ENCODE assay signal across 12 cellular contexts in genomic region chr3:196440041-196440537, GRCh38. TPM values are rescaled to one million over a fixed set of nuclear protein-coding genes. Genes with fewer than 3 reads are reported as not detected.
DNase-seq lines count a peak whose midpoint lies in the region; ATAC-seq, FAIRE-seq and TF ChIP-seq lines count a peak whose summit lies in the region.
"Had no signal": no experiment of that assay in that cellular context is flagged by ENCODE, and none has a peak within 500 bp of the region (broad histone marks: within the 10 kb centered on the region; RNA-seq: fewer than 3 reads in every experiment).

No MANE protein-coding gene starts in this region.

- peak; percentile 65 for DNase-seq in AG09319 (ENCODE audit: extremely low read depth, low read depth)
- DNase-seq in RCC 7860 (ENCODE audit: low spot score) = no peak
- no peak for DNase-seq in NCI-H1417 treated with DMSO at 0.1 percent for 48 hours (lab: John Stamatoyannopoulos, UW)
- no peak for DNase-seq in uterus
- DNase-seq: activated naive CD8-positive, alpha-beta T cell treated with anti-CD3 and anti-CD28 coated beads, Interleukin-2, amount 10 ng/mL, durations not matched to agents 7 days and 5 days; islet precursor cell; NCI-H2227 treated with DMSO at 0.1 percent for 48 hours had no signal

- no peak for TF ChIP-seq EP300 in gastroesophageal sphincter (IDR thresholded peaks at IDR 0.05)

- no peak for FAIRE-seq in RCC 7860 (lab: Jason Lieb, UNC)

- H3K27ac ChIP-seq in gastroesophageal sphincter (no peak overlapping the region), uterus (no peak overlapping the region)
- H3K27ac ChIP-seq: SJSA1 had no signal

- ATAC-seq in GM19351 (IDR thresholded peaks at IDR 0.05; ENCODE audit: unreplicated experiment) = peak; percentile 63
- peak; percentile 54 for ATAC-seq in HG03571 (IDR thresholded peaks at IDR 0.05; ENCODE audit: unreplicated experiment)
- peak; percentile 70 for ATAC-seq in gastroesophageal sphincter
- ATAC-seq in HG02840 (IDR thresholded peaks at IDR 0.05; ENCODE audit: low FRiP score, unreplicated experiment) = no peak

- TF ChIP-seq POLR2A in gastroesophageal sphincter (IDR thresholded peaks at IDR 0.05) = no peak
- TF ChIP-seq POLR2A in uterus (IDR thresholded peaks at IDR 0.05) = no peak

- H3K4me1 ChIP-seq in gastroesophageal sphincter (no peaks in the 10 kb centered on the region), uterus (no peaks in the 10 kb centered on the region)

- H3K36me3 ChIP-seq in gastroesophageal sphincter (no peaks in the 10 kb centered on the region), uterus (no peaks in the 10 kb centered on the region)
- H3K36me3 ChIP-seq: SJSA1 had no signal

- H3K9me3 ChIP-seq in gastroesophageal sphincter = no peaks in the 10 kb centered on the region
- H3K9me3 ChIP-seq in uterus = no peaks in the 10 kb centered on the region
- H3K9me3 ChIP-seq: SJSA1 had no signal

- intact Hi-C loops in uterus (cut with DNase I; ENCODE audit: low total_unique reads) = no loop called here

- no peak for TF ChIP-seq CTCF in AG09319 (IDR thresholded peaks at IDR 0.05; ENCODE audit: low read depth, low read length)
- TF ChIP-seq CTCF in gastroesophageal sphincter (IDR thresholded peaks at IDR 0.05) = no peak
- no peak for TF ChIP-seq CTCF in uterus (IDR thresholded peaks at IDR 0.05)

- 50 to 68% methylated on average over 1 to 6 of the region's 6 CpGs for WGBS in gastroesophageal sphincter (ENCODE audit: low coverage in 1 of 2), 2 donors

- H3K27me3 ChIP-seq in gastroesophageal sphincter (no peaks in the 10 kb centered on the region), uterus (no peaks in the 10 kb centered on the region)
- H3K27me3 ChIP-seq: SJSA1 had no signal

- H3K4me3 ChIP-seq in gastroesophageal sphincter (no peak overlapping the region), uterus (no peak overlapping the region)
- H3K4me3 ChIP-seq: SJSA1 had no signal

RNA-seq across cellular contexts. Expression of gene UBXN7, which starts 7.9 kb away (rescaled TPM):
- 10 to 100 TPM; 17.1 to 24.1 (median 22.0) TPM for total RNA-seq in gastroesophageal sphincter
- total RNA-seq in uterus = 10 to 100 TPM in 3 of 4 donors, 1 to 10 TPM in 1; 6.5 to 85.0 (median 39.0) TPM
